2 cellular contexts compared by ENCODE assay signal in the genomic region with DNA sequence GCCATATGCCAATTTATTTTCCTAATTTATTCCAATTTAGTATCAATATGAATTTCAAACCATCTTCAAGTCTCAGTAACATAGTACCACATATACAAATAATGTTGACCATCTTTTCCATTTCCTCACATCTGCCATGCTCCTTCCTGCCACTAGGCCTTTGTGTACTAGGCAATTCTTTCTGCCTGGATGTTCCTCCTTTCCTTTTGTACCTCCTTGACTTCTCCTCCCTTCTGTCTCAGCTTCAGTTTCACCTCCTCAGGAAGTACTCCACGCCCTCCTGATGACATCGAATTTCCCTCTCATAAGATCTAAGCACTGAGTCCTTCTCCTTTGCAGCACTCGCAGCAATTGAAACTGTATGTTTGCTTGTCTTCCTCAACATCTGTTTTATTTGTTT.
TF ChIP-seq lines count a peak whose summit lies in the region.

No MANE protein-coding gene starts in this region.

TF ChIP-seq in liver, 16 proteins besides CTCF, POLR2A, EP300 and RAD21 (continued from another document):
- TF ChIP-seq, protein P1, sequence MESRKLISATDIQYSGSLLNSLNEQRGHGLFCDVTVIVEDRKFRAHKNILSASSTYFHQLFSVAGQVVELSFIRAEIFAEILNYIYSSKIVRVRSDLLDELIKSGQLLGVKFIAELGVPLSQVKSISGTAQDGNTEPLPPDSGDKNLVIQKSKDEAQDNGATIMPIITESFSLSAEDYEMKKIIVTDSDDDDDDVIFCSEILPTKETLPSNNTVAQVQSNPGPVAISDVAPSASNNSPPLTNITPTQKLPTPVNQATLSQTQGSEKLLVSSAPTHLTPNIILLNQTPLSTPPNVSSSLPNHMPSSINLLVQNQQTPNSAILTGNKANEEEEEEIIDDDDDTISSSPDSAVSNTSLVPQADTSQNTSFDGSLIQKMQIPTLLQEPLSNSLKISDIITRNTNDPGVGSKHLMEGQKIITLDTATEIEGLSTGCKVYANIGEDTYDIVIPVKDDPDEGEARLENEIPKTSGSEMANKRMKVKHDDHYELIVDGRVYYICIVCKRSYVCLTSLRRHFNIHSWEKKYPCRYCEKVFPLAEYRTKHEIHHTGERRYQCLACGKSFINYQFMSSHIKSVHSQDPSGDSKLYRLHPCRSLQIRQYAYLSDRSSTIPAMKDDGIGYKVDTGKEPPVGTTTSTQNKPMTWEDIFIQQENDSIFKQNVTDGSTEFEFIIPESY (IDR thresholded peaks at IDR 0.05), result no peak
- no peak for TF ChIP-seq SP1 (IDR thresholded peaks at IDR 0.05)
- no peak for TF ChIP-seq JUND (IDR thresholded peaks at IDR 0.05)

TF ChIP-seq in HepG2, 621 proteins besides CTCF, POLR2A, EP300 and RAD21 (continued from another document):
- TF ChIP-seq, protein P2, sequence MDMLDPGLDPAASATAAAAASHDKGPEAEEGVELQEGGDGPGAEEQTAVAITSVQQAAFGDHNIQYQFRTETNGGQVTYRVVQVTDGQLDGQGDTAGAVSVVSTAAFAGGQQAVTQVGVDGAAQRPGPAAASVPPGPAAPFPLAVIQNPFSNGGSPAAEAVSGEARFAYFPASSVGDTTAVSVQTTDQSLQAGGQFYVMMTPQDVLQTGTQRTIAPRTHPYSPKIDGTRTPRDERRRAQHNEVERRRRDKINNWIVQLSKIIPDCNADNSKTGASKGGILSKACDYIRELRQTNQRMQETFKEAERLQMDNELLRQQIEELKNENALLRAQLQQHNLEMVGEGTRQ (IDR thresholded peaks at IDR 0.05; ENCODE audit: low read depth, low read length), result no peak
- TF ChIP-seq, protein P2 (CRISPR knock-in tag; IDR thresholded peaks at IDR 0.05; ENCODE audit: borderline replicate concordance), result no peak
- TF ChIP-seq, protein P3, sequence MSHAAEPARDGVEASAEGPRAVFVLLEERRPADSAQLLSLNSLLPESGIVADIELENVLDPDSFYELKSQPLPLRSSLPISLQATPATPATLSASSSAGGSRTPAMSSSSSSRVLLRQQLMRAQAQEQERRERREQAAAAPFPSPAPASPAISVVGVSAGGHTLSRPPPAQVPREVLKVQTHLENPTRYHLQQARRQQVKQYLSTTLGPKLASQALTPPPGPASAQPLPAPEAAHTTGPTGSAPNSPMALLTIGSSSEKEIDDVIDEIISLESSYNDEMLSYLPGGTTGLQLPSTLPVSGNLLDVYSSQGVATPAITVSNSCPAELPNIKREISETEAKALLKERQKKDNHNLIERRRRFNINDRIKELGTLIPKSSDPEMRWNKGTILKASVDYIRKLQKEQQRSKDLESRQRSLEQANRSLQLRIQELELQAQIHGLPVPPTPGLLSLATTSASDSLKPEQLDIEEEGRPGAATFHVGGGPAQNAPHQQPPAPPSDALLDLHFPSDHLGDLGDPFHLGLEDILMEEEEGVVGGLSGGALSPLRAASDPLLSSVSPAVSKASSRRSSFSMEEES (CRISPR knock-in tag; IDR thresholded peaks at IDR 0.05), result no peak
- TF ChIP-seq ZNF432 (CRISPR knock-in tag; IDR thresholded peaks at IDR 0.05; ENCODE audit: borderline replicate concordance) (no peak), ETV5 (CRISPR knock-in tag; IDR thresholded peaks at IDR 0.05; ENCODE audit: borderline replicate concordance) (no peak), AGO1 (IDR thresholded peaks at IDR 0.05; ENCODE audit: low read depth, low read length, poor library complexity, severe bottlenecking) (no peak), ZMYM3 (CRISPR knock-in tag; IDR thresholded peaks at IDR 0.05) (no peak), PRMT3 (CRISPR knock-in tag; IDR thresholded peaks at IDR 0.05; ENCODE audit: borderline replicate concordance, low read depth) (no peak), TARDBP (CRISPR knock-in tag; IDR thresholded peaks at IDR 0.05) (no peak), ZNF660 (CRISPR knock-in tag; IDR thresholded peaks at IDR 0.05; ENCODE audit: borderline replicate concordance, low read depth) (no peak), ZNF652 (CRISPR knock-in tag; IDR thresholded peaks at IDR 0.05; ENCODE audit: borderline replicate concordance, low read depth) (no peak), ISL2 (CRISPR knock-in tag; IDR thresholded peaks at IDR 0.05) (no peak)
- TF ChIP-seq, protein P4, sequence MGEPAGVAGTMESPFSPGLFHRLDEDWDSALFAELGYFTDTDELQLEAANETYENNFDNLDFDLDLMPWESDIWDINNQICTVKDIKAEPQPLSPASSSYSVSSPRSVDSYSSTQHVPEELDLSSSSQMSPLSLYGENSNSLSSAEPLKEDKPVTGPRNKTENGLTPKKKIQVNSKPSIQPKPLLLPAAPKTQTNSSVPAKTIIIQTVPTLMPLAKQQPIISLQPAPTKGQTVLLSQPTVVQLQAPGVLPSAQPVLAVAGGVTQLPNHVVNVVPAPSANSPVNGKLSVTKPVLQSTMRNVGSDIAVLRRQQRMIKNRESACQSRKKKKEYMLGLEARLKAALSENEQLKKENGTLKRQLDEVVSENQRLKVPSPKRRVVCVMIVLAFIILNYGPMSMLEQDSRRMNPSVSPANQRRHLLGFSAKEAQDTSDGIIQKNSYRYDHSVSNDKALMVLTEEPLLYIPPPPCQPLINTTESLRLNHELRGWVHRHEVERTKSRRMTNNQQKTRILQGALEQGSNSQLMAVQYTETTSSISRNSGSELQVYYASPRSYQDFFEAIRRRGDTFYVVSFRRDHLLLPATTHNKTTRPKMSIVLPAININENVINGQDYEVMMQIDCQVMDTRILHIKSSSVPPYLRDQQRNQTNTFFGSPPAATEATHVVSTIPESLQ (CRISPR knock-in tag; conservative IDR thresholded peaks at IDR 0.05), result no peak
- TF ChIP-seq, protein P5, sequence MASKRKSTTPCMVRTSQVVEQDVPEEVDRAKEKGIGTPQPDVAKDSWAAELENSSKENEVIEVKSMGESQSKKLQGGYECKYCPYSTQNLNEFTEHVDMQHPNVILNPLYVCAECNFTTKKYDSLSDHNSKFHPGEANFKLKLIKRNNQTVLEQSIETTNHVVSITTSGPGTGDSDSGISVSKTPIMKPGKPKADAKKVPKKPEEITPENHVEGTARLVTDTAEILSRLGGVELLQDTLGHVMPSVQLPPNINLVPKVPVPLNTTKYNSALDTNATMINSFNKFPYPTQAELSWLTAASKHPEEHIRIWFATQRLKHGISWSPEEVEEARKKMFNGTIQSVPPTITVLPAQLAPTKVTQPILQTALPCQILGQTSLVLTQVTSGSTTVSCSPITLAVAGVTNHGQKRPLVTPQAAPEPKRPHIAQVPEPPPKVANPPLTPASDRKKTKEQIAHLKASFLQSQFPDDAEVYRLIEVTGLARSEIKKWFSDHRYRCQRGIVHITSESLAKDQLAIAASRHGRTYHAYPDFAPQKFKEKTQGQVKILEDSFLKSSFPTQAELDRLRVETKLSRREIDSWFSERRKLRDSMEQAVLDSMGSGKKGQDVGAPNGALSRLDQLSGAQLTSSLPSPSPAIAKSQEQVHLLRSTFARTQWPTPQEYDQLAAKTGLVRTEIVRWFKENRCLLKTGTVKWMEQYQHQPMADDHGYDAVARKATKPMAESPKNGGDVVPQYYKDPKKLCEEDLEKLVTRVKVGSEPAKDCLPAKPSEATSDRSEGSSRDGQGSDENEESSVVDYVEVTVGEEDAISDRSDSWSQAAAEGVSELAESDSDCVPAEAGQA (IDR thresholded peaks at IDR 0.05; ENCODE audit: low read depth), result no peak
- TF ChIP-seq, protein P5 (CRISPR knock-in tag; IDR thresholded peaks at IDR 0.05; ENCODE audit: borderline replicate concordance), result no peak
